ENCODE assay signal across 14 cellular contexts in the genomic region with DNA sequence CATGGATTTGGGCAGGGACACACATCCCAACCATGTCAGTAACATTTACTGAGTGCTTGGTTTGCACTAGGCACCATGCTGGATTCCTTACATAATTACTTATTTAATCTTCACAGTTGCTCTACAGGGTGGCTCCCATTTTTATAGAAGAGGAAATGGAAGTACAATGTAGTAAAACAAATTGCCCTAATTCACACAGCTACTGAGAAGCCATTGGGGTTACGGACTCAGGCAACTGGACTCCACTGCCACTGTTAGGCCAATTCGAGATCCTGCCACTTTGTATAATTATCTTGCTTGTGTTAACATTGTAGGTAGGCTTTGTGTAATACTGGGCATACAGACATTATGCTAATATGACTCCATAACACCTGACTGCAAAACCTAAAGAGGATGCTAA. TPM values are rescaled to one million over a fixed set of nuclear protein-coding genes. Genes with fewer than 3 reads are reported as not detected.
DNase-seq lines count a peak whose midpoint lies in the region; ATAC-seq and TF ChIP-seq lines count a peak whose summit lies in the region.
"Had no signal": no experiment of that assay in that cellular context is flagged by ENCODE, and none has a peak within 500 bp of the region (broad histone marks: within the 10 kb centered on the region; RNA-seq: fewer than 3 reads in every experiment).

No MANE protein-coding gene starts in this region.

- peak overlapping the region; percentile 1; the same call in 1 of the 2 replicates for H3K4me2 ChIP-seq in DOHH2 (ENCODE audit: low read length)

- DNase-seq in NCI-H128 (lab: John Stamatoyannopoulos, UW; ENCODE audit: unreplicated experiment) (peak; percentile 9), NCI-H345 treated with DMSO at 0.1 percent for 48 hours (lab: John Stamatoyannopoulos, UW; ENCODE audit: unreplicated experiment) (peak; percentile 83), mucosa of descending colon (no peak), Ammon's horn (ENCODE audit: low spot score) (no peak)
- no peak for DNase-seq in effector memory CD4-positive, alpha-beta T cell
- no peak for DNase-seq in activated CD8-positive, alpha-beta memory T cell treated with anti-CD3 and anti-CD28 coated beads for 24 hours
- DNase-seq: DMS 273 treated with DMSO at 0.1 percent for 48 hours, NCI-H2171, NCI-H524, T-cell had no signal

- H3K9me3 ChIP-seq in DOHH2 (ENCODE audit: control insufficient read depth, insufficient read depth, low read length) (no peaks in the 10 kb centered on the region), mucosa of descending colon (no peaks in the 10 kb centered on the region)
- no peaks in the 10 kb centered on the region for H3K9me3 ChIP-seq in effector memory CD4-positive, alpha-beta T cell (ENCODE audit: control insufficient read depth, low read length)

- no peaks in the 10 kb centered on the region for H3K79me2 ChIP-seq in DOHH2 (ENCODE audit: control insufficient read depth, low read length)

- peaks cover 10% of the 10 kb centered on the region for H3F3A ChIP-seq in DOHH2 (ENCODE audit: control insufficient read depth, insufficient read depth)

- no peaks in the 10 kb centered on the region for H3K36me3 ChIP-seq in DOHH2 (ENCODE audit: control insufficient read depth, low read length)
- no peaks in the 10 kb centered on the region for H3K36me3 ChIP-seq in mucosa of descending colon (ENCODE audit: low read depth)
- no peaks in the 10 kb centered on the region for H3K36me3 ChIP-seq in effector memory CD4-positive, alpha-beta T cell (ENCODE audit: control insufficient read depth, insufficient read depth, low read length)

- H3K9me2 ChIP-seq in DOHH2 (replicated peaks; ENCODE audit: control insufficient read depth, low read length): no peaks in the 10 kb centered on the region

- TF ChIP-seq CTCF in DOHH2 (IDR thresholded peaks at IDR 0.05; ENCODE audit: low read depth, low read length, poor library complexity, severe bottlenecking) (no peak), mucosa of descending colon (IDR thresholded peaks at IDR 0.05) (no peak)

- H4K20me1 ChIP-seq in DOHH2 (ENCODE audit: control insufficient read depth, insufficient read depth, low read depth, low read length): no peaks in the 10 kb centered on the region

- peak overlapping the region; percentile 42 for H3K27ac ChIP-seq in DOHH2 (ENCODE audit: low read depth, low read length)
- no peak overlapping the region for H3K27ac ChIP-seq in effector memory CD4-positive, alpha-beta T cell (ENCODE audit: insufficient read depth, low read length, poor library complexity, severe bottlenecking)
- H3K27ac ChIP-seq: HL-60, SK-N-MC had no signal

- H3K4me3 ChIP-seq in DOHH2 (ENCODE audit: low read length) (no peak overlapping the region), mucosa of descending colon (no peak overlapping the region)
- no peak overlapping the region for H3K4me3 ChIP-seq in effector memory CD4-positive, alpha-beta T cell (ENCODE audit: insufficient read depth, low read depth, low read length, poor library complexity, severe bottlenecking)
- H3K4me3 ChIP-seq: K562, SK-N-MC had no signal

- no peaks in the 10 kb centered on the region for H3K27me3 ChIP-seq in DOHH2 (ENCODE audit: control insufficient read depth, low read length)
- no peaks in the 10 kb centered on the region for H3K27me3 ChIP-seq in effector memory CD4-positive, alpha-beta T cell (replicated peaks; ENCODE audit: control insufficient read depth, insufficient read depth, low read length, poor library complexity, severe bottlenecking)

- intact Hi-C loops in mucosa of descending colon (cut with DNase I, micrococcal nuclease): no loop called here

- ATAC-seq in mucosa of descending colon: peak; percentile 93
- ATAC-seq: K562, T-cell had no signal

- peaks cover 22% of the 10 kb centered on the region for H3K4me1 ChIP-seq in DOHH2 (ENCODE audit: control insufficient read depth, low read length)
- H3K4me1 ChIP-seq in mucosa of descending colon (ENCODE audit: low read depth): no peaks in the 10 kb centered on the region
- H3K4me1 ChIP-seq in effector memory CD4-positive, alpha-beta T cell (ENCODE audit: control insufficient read depth, insufficient read depth, low read length, poor library complexity, severe bottlenecking): no peaks in the 10 kb centered on the region

RNA-seq across cellular contexts. Expression of a gene that starts 8.9 kb away (rescaled TPM):
- 10 to 100 TPM; 66.8 to 89.3 (median 69.0) TPM for total RNA-seq in mucosa of descending colon

RNA-seq across cellular contexts. Expression of a gene that starts 18.1 kb away (rescaled TPM):
- 10 to 100 TPM; 19.2 to 31.6 (median 30.8) TPM for total RNA-seq in mucosa of descending colon

Comparison
In these comparisons a context has a peak if more than half of its experiments do, and no peak if none do; other contexts are left out.
1. DNase-seq: peak in NCI-H128 (single experiment) and NCI-H345 treated with DMSO at 0.1 percent for 48 hours (single experiment); none in mucosa of descending colon (0 of 3), effector memory CD4-positive, alpha-beta T cell (0 of 3), Ammon's horn (single experiment) and activated CD8-positive, alpha-beta memory T cell treated with anti-CD3 and anti-CD28 coated beads for 24 hours (single experiment).